In the genomic region with DNA sequence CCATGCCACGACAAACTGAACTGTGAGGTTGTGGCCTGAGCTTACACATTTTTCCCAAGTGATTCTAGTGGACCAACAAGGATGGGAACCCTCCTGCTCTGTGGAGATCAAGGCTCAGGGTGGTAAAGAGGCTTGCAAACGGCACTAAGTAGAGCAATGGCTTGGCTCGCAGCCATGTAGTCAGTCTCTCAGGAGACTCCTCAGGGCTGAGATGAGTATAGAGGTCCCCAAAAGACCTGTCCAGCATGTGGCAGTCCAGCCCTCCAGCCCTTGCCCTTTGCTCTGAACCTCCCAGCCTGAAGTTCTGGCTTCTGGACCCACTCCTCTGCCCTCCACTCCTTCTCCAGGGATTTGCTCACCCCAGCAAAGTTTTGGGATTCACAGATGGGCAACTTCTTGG, we compare ENCODE assay signal across 19 cellular contexts. TPM values are rescaled to one million over a fixed set of nuclear protein-coding genes. Genes with fewer than 3 reads are reported as not detected.
A peak's percentile ranks its signal among the peaks of the same experiment; 100 is the strongest.
DNase-seq lines count a peak whose midpoint lies in the region; ATAC-seq and TF ChIP-seq lines count a peak whose summit lies in the region.
"Had no signal": no experiment of that assay in that cellular context is flagged by ENCODE, and none has a peak within 500 bp of the region (broad histone marks: within the 10 kb centered on the region; RNA-seq: fewer than 3 reads in every experiment).

No MANE protein-coding gene starts in this region.

- BruUV-seq in Panc1 (replicated peaks; lab: Mats Ljungman, UMichigan): no TSS peak

- no peaks in the 10 kb centered on the region for H3K36me3 ChIP-seq in Panc1 (ENCODE audit: control insufficient read depth, insufficient read depth, low read length)
- H3K36me3 ChIP-seq in duodenal mucosa (ENCODE audit: control insufficient read depth in 1 of 2, insufficient read depth in 2 of 2, low read length in 2 of 2): no peaks in the 10 kb centered on the region
- H3K36me3 ChIP-seq in right lobe of liver: no peaks in the 10 kb centered on the region
- H3K36me3 ChIP-seq in stomach: no peaks in the 10 kb centered on the region

- no peak overlapping the region for H3K4me3 Mint-ChIP-seq in activated CD4-positive, alpha-beta T cell treated with anti-CD3 and anti-CD28 coated beads, Interleukin-2, amount 10 ng/mL, durations not matched to agents 7 days and 5 days
- H3K4me3 Mint-ChIP-seq: activated T-cell treated with anti-CD3 and anti-CD28 coated beads, Interleukin-2, amount 50 U/mL, for 72 hours; CD8-positive, alpha-beta memory T cell; GM23338 had no signal

- no peaks in the 10 kb centered on the region for H3K9me3 Mint-ChIP-seq in activated CD4-positive, alpha-beta T cell treated with anti-CD3 and anti-CD28 coated beads, Interleukin-2, amount 10 ng/mL, durations not matched to agents 7 days and 5 days
- H3K9me3 Mint-ChIP-seq: activated T-cell treated with anti-CD3 and anti-CD28 coated beads, Interleukin-2, amount 50 U/mL, for 72 hours; CD8-positive, alpha-beta memory T cell had no signal

- no peak for TF ChIP-seq CTCF in Panc1 (IDR thresholded peaks at IDR 0.05)
- TF ChIP-seq CTCF in right lobe of liver (IDR thresholded peaks at IDR 0.05): no peak
- no peak for TF ChIP-seq CTCF in stomach (IDR thresholded peaks at IDR 0.05)

- peaks cover 1% of the 10 kb centered on the region for H3K4me1 Mint-ChIP-seq in activated CD4-positive, alpha-beta T cell treated with anti-CD3 and anti-CD28 coated beads, Interleukin-2, amount 10 ng/mL, durations not matched to agents 7 days and 5 days
- H3K4me1 Mint-ChIP-seq: GM23338 had no signal

- POLR2A ChIA-PET in Panc1 (lab: Charles Lee): no interaction called here
- POLR2A ChIA-PET in activated CD4-positive, alpha-beta T cell treated with anti-CD3 and anti-CD28 coated beads, Interleukin-2, amount 10 ng/mL, durations not matched to agents 7 days and 5 days (lab: Charles Lee): no interaction called here

- ATAC-seq in Panc1 (0 out of 2 replicates have a peak, but pooled peaks have one; percentile 45), right lobe of liver (peak; percentile 15 to 60 (median 50))
- ATAC-seq: activated T-cell treated with anti-CD3 and anti-CD28 coated beads, Interleukin-2, amount 50 U/mL, for 72 hours; GM23338 had no signal

- H3K9me3 ChIP-seq in Panc1 (ENCODE audit: control insufficient read depth, insufficient read depth, low read depth, low read length): no peaks in the 10 kb centered on the region
- H3K9me3 ChIP-seq in duodenal mucosa (ENCODE audit: control insufficient read depth in 1 of 2, low read length in 2 of 2): no peaks in the 10 kb centered on the region
- no peaks in the 10 kb centered on the region for H3K9me3 ChIP-seq in right lobe of liver
- H3K9me3 ChIP-seq in stomach: no peaks in the 10 kb centered on the region

- no peaks in the 10 kb centered on the region for H3K36me3 Mint-ChIP-seq in activated CD4-positive, alpha-beta T cell treated with anti-CD3 and anti-CD28 coated beads, Interleukin-2, amount 10 ng/mL, durations not matched to agents 7 days and 5 days (ENCODE audit: low read depth)
- H3K36me3 Mint-ChIP-seq: CD8-positive, alpha-beta memory T cell had no signal

- no peak overlapping the region for H3K27ac Mint-ChIP-seq in activated CD4-positive, alpha-beta T cell treated with anti-CD3 and anti-CD28 coated beads, Interleukin-2, amount 10 ng/mL, durations not matched to agents 7 days and 5 days
- H3K27ac Mint-ChIP-seq: activated T-cell treated with anti-CD3 and anti-CD28 coated beads, Interleukin-2, amount 50 U/mL, for 72 hours; GM23338; progenitor cell of endocrine pancreas had no signal

- CTCF ChIA-PET in Panc1 (lab: Charles Lee): no interaction called here
- CTCF ChIA-PET in activated CD4-positive, alpha-beta T cell treated with anti-CD3 and anti-CD28 coated beads, Interleukin-2, amount 10 ng/mL, durations not matched to agents 7 days and 5 days (lab: Charles Lee): interaction anchor here (0.6 kb wide), 1 partner anchor 10 kb away, joined by 3 read pairs; no protein-coding TSS in a partner anchor

- in situ Hi-C loops in Panc1 (cut with HindIII; ENCODE audit: low pct_unique_long_range_greater_than_20kb, low sequenced_read_pairs): no loop called here

- 38% methylated on average over 2 of the region's 3 CpGs for WGBS in right lobe of liver (ENCODE audit: insufficient coverage, low coverage, low lambda C conversion rate, missing lambda C conversion rate)
- WGBS in stomach, 5 donors: 53 to 68% (median 55%) methylated on average over 3 of the region's 3 CpGs

- no peak overlapping the region for H3K9ac ChIP-seq in duodenal mucosa (ENCODE audit: low read depth in 1 of 2, low read length in 2 of 2)

- intact Hi-C loops in Panc1 (cut with micrococcal nuclease; ENCODE audit: unreplicated experiment): no loop called here
- intact Hi-C loops in right lobe of liver (cut with DNase I): no loop called here
- intact Hi-C loops in stomach (cut with DNase I; ENCODE audit: low total_unique reads): no loop called here

- TF ChIP-seq EP300 in stomach (IDR thresholded peaks at IDR 0.05): no peak

- H3K27me3 Mint-ChIP-seq in activated CD4-positive, alpha-beta T cell treated with anti-CD3 and anti-CD28 coated beads, Interleukin-2, amount 10 ng/mL, durations not matched to agents 7 days and 5 days: peaks cover 4% of the 10 kb centered on the region

- no peak for TF ChIP-seq POLR2A in right lobe of liver (IDR thresholded peaks at IDR 0.05)
- no peak for TF ChIP-seq POLR2A in stomach (IDR thresholded peaks at IDR 0.05)

- no peak overlapping the region for H3K27ac ChIP-seq in Panc1 (ENCODE audit: low read length)
- H3K27ac ChIP-seq in duodenal mucosa (ENCODE audit: low read depth, low read length): peak overlapping the region; percentile 11
- H3K27ac ChIP-seq in right lobe of liver: peak overlapping the region in 1 of 3 donors; percentile 8
- H3K27ac ChIP-seq in stomach: peak overlapping the region in 4 of 5 donors; percentile 65 to 83 (median 76)
- H3K27ac ChIP-seq: SK-N-MC had no signal

- no peak for DNase-seq in Panc1 (ENCODE audit: low read depth, low spot score)
- DNase-seq in right lobe of liver: no peak
- peak; percentile 40 for DNase-seq in stomach
- DNase-seq in NCI-H526 treated with DMSO at 0.1 percent for 48 hours (lab: John Stamatoyannopoulos, UW): no peak
- DNase-seq in NCI-H2081 (lab: John Stamatoyannopoulos, UW): no peak
- no peak for DNase-seq in occipital lobe (lab: John Stamatoyannopoulos, UW)
- DNase-seq in activated CD4-positive, alpha-beta T cell treated with anti-CD3 and anti-CD28 coated beads, Interleukin-2, amount 10 ng/mL, durations not matched to agents 7 days and 5 days: no peak
- DNase-seq: activated CD4-positive, alpha-beta T cell treated with anti-CD3 and anti-CD28 coated beads, Interleukin-2, amount 50 U/mL, for 4 hours; activated T-cell treated with anti-CD3 and anti-CD28 coated beads, Interleukin-2, amount 50 U/mL, for 72 hours; CD8-positive, alpha-beta memory T cell; kidney glomerular epithelial cell; NCI-H1694 had no signal

- H3K27me3 ChIP-seq in Panc1 (ENCODE audit: control insufficient read depth, insufficient read depth, low read length) (no peaks in the 10 kb centered on the region), duodenal mucosa (ENCODE audit: control insufficient read depth in 1 of 2, insufficient read depth in 2 of 2, low read length in 2 of 2) (no peaks in the 10 kb centered on the region), right lobe of liver (no peaks in the 10 kb centered on the region), stomach (no peaks in the 10 kb centered on the region)

- no peaks in the 10 kb centered on the region; the same call in 1 of the 2 replicates for H3K4me1 ChIP-seq in Panc1 (ENCODE audit: control insufficient read depth, insufficient read depth, low read length)
- H3K4me1 ChIP-seq in duodenal mucosa (ENCODE audit: control insufficient read depth in 1 of 2, insufficient read depth in 2 of 2, low read length in 2 of 2): no peaks in the 10 kb centered on the region
- no peaks in the 10 kb centered on the region for H3K4me1 ChIP-seq in right lobe of liver
- H3K4me1 ChIP-seq in stomach: peaks cover 21 to 31% (median 24%) of the 10 kb centered on the region in 4 donors

- H3K4me3 ChIP-seq in Panc1 (ENCODE audit: low read depth in 2 of 2, low read length in 2 of 2) (no peak overlapping the region), duodenal mucosa (ENCODE audit: low read depth in 1 of 2, low read length in 2 of 2) (no peak overlapping the region), right lobe of liver (no peak overlapping the region), stomach (no peak overlapping the region)
- H3K4me3 ChIP-seq: GM23338, SK-N-MC had no signal

RNA-seq across cellular contexts. Expression of a gene that starts 8.3 kb away (rescaled TPM):
- not detected for total RNA-seq in Panc1 (2021; ENCODE audit: unreplicated experiment)
- polyA plus RNA-seq in Panc1 (2012; ENCODE audit: insufficient read length): not detected
- under 1 TPM in 2 of 6 experiments, not detected in 4; 0.46 to 0.50 TPM for total RNA-seq in right lobe of liver
- under 1 TPM in 1 of 5 donors, not detected in 4; 0.92 TPM for total RNA-seq in stomach
- 1 to 10 TPM in 1 of 3 donors, under 1 TPM in 1, not detected in 1; 0.87 to 1.4 TPM for polyA plus RNA-seq in stomach
- not detected for total RNA-seq in occipital lobe
- total RNA-seq in activated CD4-positive, alpha-beta T cell treated with anti-CD3 and anti-CD28 coated beads, Interleukin-2, amount 10 ng/mL, durations not matched to agents 7 days and 5 days: not detected
- total RNA-seq: activated T-cell treated with anti-CD3 and anti-CD28 coated beads, Interleukin-2, amount 50 U/mL, for 72 hours; CD8-positive, alpha-beta memory T cell; GM23338; M059J; myocyte; NCI-H460; progenitor cell of endocrine pancreas had no signal
- polyA plus RNA-seq: CD8-positive, alpha-beta memory T cell; GM23338 had no signal

RNA-seq across cellular contexts. Expression of a gene that starts 25.9 kb away (rescaled TPM):
- total RNA-seq in Panc1 (2021; ENCODE audit: unreplicated experiment) (4.9 TPM), right lobe of liver (1 to 10 TPM; 2.2 to 3.6 (median 2.5) TPM), stomach (10 to 100 TPM in 1 of 5 donors, 1 to 10 TPM in 3, not detected in 1; 2.7 to 15.6 (median 5.2) TPM), occipital lobe (26.8 TPM)
- polyA plus RNA-seq in Panc1 (2012; ENCODE audit: insufficient read length): 3.2 TPM
- 1 to 10 TPM; 1.7 to 5.9 (median 2.1) TPM for polyA plus RNA-seq in stomach
- total RNA-seq in activated CD4-positive, alpha-beta T cell treated with anti-CD3 and anti-CD28 coated beads, Interleukin-2, amount 10 ng/mL, durations not matched to agents 7 days and 5 days: 10 to 100 TPM; 25.5 to 26.6 TPM

RNA-seq across cellular contexts. Expression of a gene that starts 26.8 kb away (rescaled TPM):
- total RNA-seq in Panc1 (2021; ENCODE audit: unreplicated experiment) (12.8 TPM), right lobe of liver (1 to 10 TPM in 2 of 6 experiments, under 1 TPM in 4; 0.27 to 8.8 (median 0.56) TPM), stomach (1 to 10 TPM; 1.3 to 5.7 (median 1.8) TPM), occipital lobe (3.7 TPM)
- polyA plus RNA-seq in Panc1 (2012; ENCODE audit: insufficient read length): 3.5 TPM
- 1 to 10 TPM; 1.1 to 2.6 (median 1.2) TPM for polyA plus RNA-seq in stomach
- total RNA-seq in activated CD4-positive, alpha-beta T cell treated with anti-CD3 and anti-CD28 coated beads, Interleukin-2, amount 10 ng/mL, durations not matched to agents 7 days and 5 days: 10 to 100 TPM; 23.4 to 23.5 TPM
- polyA plus RNA-seq: CD8-positive, alpha-beta memory T cell had no signal
